Comparison of ENCODE assay signal across 9 cellular contexts in the genomic region with DNA sequence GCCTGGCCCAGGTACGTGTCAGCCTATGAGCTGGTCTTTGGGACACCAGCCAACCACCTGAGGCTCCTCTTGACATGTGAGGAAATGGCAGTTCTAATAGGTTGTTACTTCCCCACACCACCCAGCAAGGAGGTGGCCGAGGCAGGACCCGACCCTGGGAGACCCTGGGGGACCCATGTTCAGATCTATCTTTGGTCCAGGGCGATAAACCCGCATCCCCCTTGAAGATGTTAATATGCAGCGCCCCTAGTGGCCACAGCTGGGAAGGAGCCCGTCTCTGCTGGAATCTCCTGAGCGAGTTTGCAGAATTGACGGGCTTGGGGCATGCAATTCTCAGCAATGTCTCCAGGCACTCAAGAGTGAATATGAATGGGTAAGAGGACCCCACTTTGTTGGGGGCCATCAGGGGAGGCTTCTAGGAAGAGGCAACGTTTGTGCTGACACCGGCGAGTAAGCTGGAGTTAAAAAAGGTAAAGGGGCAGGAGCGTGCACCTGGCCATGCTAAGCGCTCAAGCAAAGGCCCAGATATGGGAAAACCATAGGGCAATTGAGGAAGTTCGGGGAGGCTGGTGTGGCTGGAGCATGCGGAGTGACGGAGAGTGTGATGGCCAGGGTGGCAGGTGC. TPM values are rescaled to one million over a fixed set of nuclear protein-coding genes. Genes with fewer than 3 reads are reported as not detected.
DNase-seq lines count a peak whose midpoint lies in the region; ATAC-seq, FAIRE-seq and TF ChIP-seq lines count a peak whose summit lies in the region.
"Had no signal": no experiment of that assay in that cellular context is flagged by ENCODE, and none has a peak within 500 bp of the region (broad histone marks: within the 10 kb centered on the region; RNA-seq: fewer than 3 reads in every experiment).

No MANE protein-coding gene starts in this region.

- peak; percentile 58 for DNase-seq in COLO668 (lab: John Stamatoyannopoulos, UW; ENCODE audit: unreplicated experiment)
- DNase-seq in HTR-8/SVneo (ENCODE audit: insufficient read length, low spot score): peak; percentile 77
- peak; percentile 53 for DNase-seq in SKM-1 treated with dmso at 0.1 percent for 144 hours (lab: John Stamatoyannopoulos, UW; ENCODE audit: unreplicated experiment)
- peak; percentile 89 for DNase-seq in activated naive CD4-positive, alpha-beta T cell treated with anti-CD3 and anti-CD28 coated beads, Interleukin-2, amount 10 ng/mL, durations not matched to agents 7 days and 5 days
- peak; percentile 86 for DNase-seq in glutamatergic neuron
- DNase-seq in progenitor cell of endocrine pancreas (ENCODE audit: low spot score, unreplicated experiment): peak; percentile 65
- peak; percentile 86 to 91 for DNase-seq in aorta
- no peak for DNase-seq in NCI-H187 treated with DMSO at 0.1 percent for 48 hours (lab: John Stamatoyannopoulos, UW)

- H3K9me3 ChIP-seq in aorta (ENCODE audit: control insufficient read depth, low read length): no peaks in the 10 kb centered on the region

- peaks cover 65% of the 10 kb centered on the region for H3K4me1 Mint-ChIP-seq in activated naive CD4-positive, alpha-beta T cell treated with anti-CD3 and anti-CD28 coated beads, Interleukin-2, amount 10 ng/mL, durations not matched to agents 7 days and 5 days
- H3K4me1 Mint-ChIP-seq in glutamatergic neuron (ENCODE audit: low read depth, unreplicated experiment) (no peaks in the 10 kb centered on the region), progenitor cell of endocrine pancreas (ENCODE audit: low read depth) (no peaks in the 10 kb centered on the region)

- H3K36me3 ChIP-seq in aorta (ENCODE audit: control insufficient read depth in 1 of 2, insufficient read depth in 2 of 2, low read length in 1 of 2): no peaks in the 10 kb centered on the region

- peaks cover 7% of the 10 kb centered on the region for H3K27me3 Mint-ChIP-seq in activated naive CD4-positive, alpha-beta T cell treated with anti-CD3 and anti-CD28 coated beads, Interleukin-2, amount 10 ng/mL, durations not matched to agents 7 days and 5 days
- H3K27me3 Mint-ChIP-seq in glutamatergic neuron (ENCODE audit: unreplicated experiment) (peaks cover 3% of the 10 kb centered on the region), progenitor cell of endocrine pancreas (peaks cover 28% of the 10 kb centered on the region)

- peaks cover 36% of the 10 kb centered on the region for H3K36me3 Mint-ChIP-seq in activated naive CD4-positive, alpha-beta T cell treated with anti-CD3 and anti-CD28 coated beads, Interleukin-2, amount 10 ng/mL, durations not matched to agents 7 days and 5 days
- H3K36me3 Mint-ChIP-seq in glutamatergic neuron (ENCODE audit: unreplicated experiment) (no peaks in the 10 kb centered on the region), progenitor cell of endocrine pancreas (ENCODE audit: insufficient read depth) (no peaks in the 10 kb centered on the region)

- H3K27ac ChIP-seq in aorta (ENCODE audit: low read depth in 1 of 2, low read length in 2 of 2): no peak overlapping the region

- peak overlapping the region; percentile 60 for H3K4me3 Mint-ChIP-seq in activated naive CD4-positive, alpha-beta T cell treated with anti-CD3 and anti-CD28 coated beads, Interleukin-2, amount 10 ng/mL, durations not matched to agents 7 days and 5 days
- H3K4me3 Mint-ChIP-seq in glutamatergic neuron (ENCODE audit: unreplicated experiment): no peak overlapping the region
- no peak overlapping the region for H3K4me3 Mint-ChIP-seq in progenitor cell of endocrine pancreas (ENCODE audit: low read depth)

- peak; percentile 58 for ATAC-seq in aorta (ENCODE audit: low FRiP score)

- H3K27ac Mint-ChIP-seq in activated naive CD4-positive, alpha-beta T cell treated with anti-CD3 and anti-CD28 coated beads, Interleukin-2, amount 10 ng/mL, durations not matched to agents 7 days and 5 days: peak overlapping the region; percentile 79
- no peak overlapping the region for H3K27ac Mint-ChIP-seq in glutamatergic neuron (ENCODE audit: unreplicated experiment)
- no peak overlapping the region for H3K27ac Mint-ChIP-seq in progenitor cell of endocrine pancreas

- FAIRE-seq in HTR-8/SVneo (lab: Jason Lieb, UNC): peak; percentile 58
- FAIRE-seq: TTC549 had no signal

- TF ChIP-seq CTCF in glutamatergic neuron (IDR thresholded peaks at IDR 0.05; ENCODE audit: partially characterized antibody, unreplicated experiment) (peak; percentile 98), progenitor cell of endocrine pancreas (IDR thresholded peaks at IDR 0.05; ENCODE audit: unreplicated experiment) (peak; percentile 96)

- 20 to 22% methylated on average over 17 of the region's 17 CpGs for WGBS in aorta, 2 donors

- peaks cover 5% of the 10 kb centered on the region for H3K9me3 Mint-ChIP-seq in activated naive CD4-positive, alpha-beta T cell treated with anti-CD3 and anti-CD28 coated beads, Interleukin-2, amount 10 ng/mL, durations not matched to agents 7 days and 5 days
- peaks cover 2% of the 10 kb centered on the region for H3K9me3 Mint-ChIP-seq in glutamatergic neuron (ENCODE audit: unreplicated experiment)
- H3K9me3 Mint-ChIP-seq in progenitor cell of endocrine pancreas (ENCODE audit: low read depth): no peaks in the 10 kb centered on the region

- no peaks in the 10 kb centered on the region for H3K4me1 ChIP-seq in aorta (ENCODE audit: control insufficient read depth in 1 of 2, insufficient read depth in 2 of 2, low read length in 2 of 2)

- no peaks in the 10 kb centered on the region for H3K27me3 ChIP-seq in aorta (ENCODE audit: control insufficient read depth in 1 of 2, insufficient read depth in 2 of 2, low read length in 1 of 2)

- CTCF ChIA-PET in activated naive CD4-positive, alpha-beta T cell treated with anti-CD3 and anti-CD28 coated beads, Interleukin-2, amount 10 ng/mL, durations not matched to agents 7 days and 5 days (lab: Charles Lee): interaction anchor here (0.6 to 6.4 kb wide), 30 partner anchors 9 to 502 kb away, joined by 3 to 82 read pairs (median 6); partner anchors contain the start of genes MARCHF2 and ZNF414

- intact Hi-C loops in aorta (cut with DNase I): loop anchor here in 1 of 2 donors (10.0 kb wide), 1 partner anchor 224 kb away; no protein-coding TSS in a partner anchor

- H3K4me3 ChIP-seq in aorta (ENCODE audit: low read length in 2 of 2): no peak overlapping the region

RNA-seq across cellular contexts. Expression of gene MYO1F, which starts 1.5 kb away (rescaled TPM):
- total RNA-seq in glutamatergic neuron (ENCODE audit: unreplicated experiment): 0.10 TPM
- 0.16 and 0.55 TPM in 2 replicates for total RNA-seq in progenitor cell of endocrine pancreas
- total RNA-seq in aorta: 10 to 100 TPM; 30.3 to 63.8 TPM
- polyA plus RNA-seq in aorta: 10 to 100 TPM in 1 of 2 donors, 1 to 10 TPM in 1; 2.1 to 10.0 TPM

RNA-seq across cellular contexts. Expression of gene ADAMTS10, which starts 31.8 kb away (rescaled TPM):
- 87.6 TPM for total RNA-seq in glutamatergic neuron (ENCODE audit: unreplicated experiment)
- 53.0 and 59.1 TPM in 2 replicates for total RNA-seq in progenitor cell of endocrine pancreas
- 100 to 1,000 TPM in 1 of 2 donors, 10 to 100 TPM in 1; 58.1 to 188 TPM for total RNA-seq in aorta
- polyA plus RNA-seq in aorta: 100 to 1,000 TPM in 1 of 2 donors, 10 to 100 TPM in 1; 18.8 to 264 TPM

RNA-seq across cellular contexts. Expression of gene NFILZ, which starts 51.7 kb away (rescaled TPM):
- total RNA-seq in glutamatergic neuron (ENCODE audit: unreplicated experiment): not detected
- total RNA-seq in progenitor cell of endocrine pancreas: not detected in 2 replicates
- total RNA-seq in aorta: not detected
- polyA plus RNA-seq in aorta: not detected

Comparison
In these comparisons a context has a peak if more than half of its experiments do, and no peak if none do; other contexts are left out.
1. RNA of gene MYO1F, which starts 1.5 kb away (total RNA-seq): 30.3 to 63.8 TPM in aorta; 0.16 to 0.55 TPM in progenitor cell of endocrine pancreas and 0.10 TPM in glutamatergic neuron (single experiment); every median in the first group is over 10 times any median in the second.